In genomic region chr10:124291009-124291671, GRCh38 we compare ENCODE assay signal across 11 cellular contexts.
DNase-seq lines count a peak whose midpoint lies in the region; ATAC-seq and TF ChIP-seq lines count a peak whose summit lies in the region.
"Had no signal": no experiment of that assay in that cellular context is flagged by ENCODE, and none has a peak within 500 bp of the region (broad histone marks: within the 10 kb centered on the region; RNA-seq: fewer than 3 reads in every experiment).

No MANE protein-coding gene starts in this region.

- no peaks in the 10 kb centered on the region for H3K36me3 ChIP-seq in testis (ENCODE audit: low read depth, missing control alignments)

- ATAC-seq in left lobe of liver, result peak; percentile 47
- ATAC-seq: foreskin keratinocyte had no signal

- intact Hi-C loops in testis (cut with DNase I; ENCODE audit: low total_unique reads), result no loop called here

- 71 to 81% methylated on average over 12 to 13 of the region's 13 CpGs for WGBS in testis, 2 donors

- H3K27ac ChIP-seq in testis, result no peak overlapping the region
- H3K27ac ChIP-seq: foreskin keratinocyte had no signal

- TF ChIP-seq POLR2A in testis (IDR thresholded peaks at IDR 0.05), result no peak

- TF ChIP-seq CTCF in choroid plexus epithelial cell (conservative IDR thresholded peaks at IDR 0.05; ENCODE audit: low read depth, low read length) (no peak), testis (IDR thresholded peaks at IDR 0.05) (no peak)

- no peaks in the 10 kb centered on the region for H3K4me1 ChIP-seq in testis

- no peaks in the 10 kb centered on the region for H3K27me3 ChIP-seq in testis
- H3K27me3 ChIP-seq: foreskin keratinocyte had no signal

- no peaks in the 10 kb centered on the region for H3K9me3 ChIP-seq in testis

- H3K4me3 ChIP-seq in choroid plexus epithelial cell (ENCODE audit: low read depth, low read length), result no peak overlapping the region
- H3K4me3 ChIP-seq in testis, result no peak overlapping the region

- DNase-seq in NOMO-1 treated with DMSO at 0.1 percent for 48 hours (lab: John Stamatoyannopoulos, UW; ENCODE audit: unreplicated experiment), result peak; percentile 65
- peak; percentile 32 for DNase-seq in choroid plexus epithelial cell (ENCODE audit: low read depth)
- DNase-seq in left lobe of liver (ENCODE audit: low spot score), result peak; percentile 47
- peak; percentile 23 for DNase-seq in testis
- DNase-seq in Kasumi-1 (lab: John Stamatoyannopoulos, UW), result no peak
- DNase-seq in NCI-H2227 (lab: John Stamatoyannopoulos, UW; ENCODE audit: unreplicated experiment), result no peak
- no peak for DNase-seq in midbrain (lab: John Stamatoyannopoulos, UW)
- DNase-seq: activated gamma-delta T cell treated with Interleukin-2 at 50 U/mL for 16 hours, cerebellar nuclear complex, H7 had no signal

Comparison
In these comparisons a context has a peak if more than half of its experiments do, and no peak if none do; other contexts are left out.
1. DNase-seq: peak in NOMO-1 treated with DMSO at 0.1 percent for 48 hours (single experiment), choroid plexus epithelial cell (single experiment), left lobe of liver (single experiment) and testis (single experiment); none in Kasumi-1 (0 of 2), NCI-H2227 (single experiment) and midbrain (single experiment).